ENCODE assay signal across 2 cellular contexts in genomic region chr7:55957190-55957589, GRCh38.
TF ChIP-seq lines count a peak whose summit lies in the region.

No MANE protein-coding gene starts in this region.

TF ChIP-seq in H1, 55 proteins besides CTCF, POLR2A, EP300 and RAD21:
- TF ChIP-seq CBX5 (IDR thresholded peaks at IDR 0.05; ENCODE audit: low read depth, low read length) = no peak
- no peak for TF ChIP-seq KDM4A (IDR thresholded peaks at IDR 0.05; ENCODE audit: low read depth, low read length, severe bottlenecking)
- TF ChIP-seq EGR1 (IDR thresholded peaks at IDR 0.05; ENCODE audit: borderline replicate concordance, low read depth, low read length) = no peak
- TF ChIP-seq TEAD4 (IDR thresholded peaks at IDR 0.05; ENCODE audit: low read depth, low read length) = no peak
- no peak for TF ChIP-seq KDM5A (IDR thresholded peaks at IDR 0.05; ENCODE audit: low read length)

TF ChIP-seq in GM23338, 12 proteins besides CTCF, POLR2A, EP300 and RAD21:
- TF ChIP-seq REST (IDR thresholded peaks at IDR 0.05; ENCODE audit: unreplicated experiment) (no peak), EZH2phosphoT487 (IDR thresholded peaks at IDR 0.05; ENCODE audit: unreplicated experiment) (no peak), NANOG (IDR thresholded peaks at IDR 0.05; ENCODE audit: borderline replicate concordance) (no peak), EZH2 (IDR thresholded peaks at IDR 0.05; ENCODE audit: low read depth, unreplicated experiment) (no peak), CREB1 (CRISPR knock-in tag; IDR thresholded peaks at IDR 0.05; ENCODE audit: low read depth) (no peak), STAT1 (IDR thresholded peaks at IDR 0.05; ENCODE audit: unreplicated experiment) (no peak), ZNF114 (CRISPR knock-in tag; IDR thresholded peaks at IDR 0.05) (no peak), POLR2AphosphoS5 (IDR thresholded peaks at IDR 0.05; ENCODE audit: low read depth) (no peak), ZNF331 (CRISPR knock-in tag; IDR thresholded peaks at IDR 0.05; ENCODE audit: low read depth) (no peak), ZNF462 (CRISPR knock-in tag; IDR thresholded peaks at IDR 0.05) (no peak), JUNB (IDR thresholded peaks at IDR 0.05; ENCODE audit: unreplicated experiment) (no peak)
- TF ChIP-seq, protein P1, sequence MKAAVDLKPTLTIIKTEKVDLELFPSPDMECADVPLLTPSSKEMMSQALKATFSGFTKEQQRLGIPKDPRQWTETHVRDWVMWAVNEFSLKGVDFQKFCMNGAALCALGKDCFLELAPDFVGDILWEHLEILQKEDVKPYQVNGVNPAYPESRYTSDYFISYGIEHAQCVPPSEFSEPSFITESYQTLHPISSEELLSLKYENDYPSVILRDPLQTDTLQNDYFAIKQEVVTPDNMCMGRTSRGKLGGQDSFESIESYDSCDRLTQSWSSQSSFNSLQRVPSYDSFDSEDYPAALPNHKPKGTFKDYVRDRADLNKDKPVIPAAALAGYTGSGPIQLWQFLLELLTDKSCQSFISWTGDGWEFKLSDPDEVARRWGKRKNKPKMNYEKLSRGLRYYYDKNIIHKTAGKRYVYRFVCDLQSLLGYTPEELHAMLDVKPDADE (IDR thresholded peaks at IDR 0.05) = no peak
